18 cellular contexts compared by ENCODE assay signal in the genomic region with DNA sequence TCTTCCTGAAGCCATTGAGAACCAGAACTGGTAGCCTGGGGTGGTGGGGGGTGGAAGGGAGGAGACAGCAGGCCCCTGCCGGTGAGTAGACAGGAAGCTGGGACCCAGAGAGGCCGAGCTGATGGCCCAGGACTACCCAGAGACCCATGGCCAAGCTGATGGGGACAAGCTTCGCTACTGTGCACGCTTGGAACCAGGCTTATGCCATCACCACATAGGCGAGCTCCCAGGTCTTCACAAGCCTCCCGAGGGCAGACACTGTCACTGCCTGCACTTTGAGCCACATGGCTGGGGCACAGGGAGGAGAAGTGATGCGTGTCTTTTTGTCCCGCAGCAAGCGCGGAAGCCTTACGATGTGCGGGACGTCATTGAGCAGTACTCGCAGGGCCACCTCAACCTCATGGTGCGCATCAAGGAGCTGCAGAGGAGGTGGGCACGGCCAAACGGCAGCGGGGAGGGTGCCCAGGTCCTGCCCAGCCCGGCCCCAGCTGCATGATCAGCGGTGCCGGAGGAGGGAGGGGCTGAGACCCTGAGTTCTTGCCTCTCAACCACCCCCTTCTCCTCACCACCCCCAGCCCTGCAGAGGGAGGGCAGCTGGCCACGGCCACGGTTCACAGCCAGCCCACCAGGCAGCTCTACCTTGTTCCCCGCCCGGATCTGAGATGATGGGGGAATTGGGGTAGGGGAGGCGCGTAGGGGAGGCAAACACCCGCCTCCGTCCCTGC.
DNase-seq lines count a peak whose midpoint lies in the region; ATAC-seq and TF ChIP-seq lines count a peak whose summit lies in the region.
"Had no signal": no experiment of that assay in that cellular context is flagged by ENCODE, and none has a peak within 500 bp of the region (broad histone marks: within the 10 kb centered on the region; RNA-seq: fewer than 3 reads in every experiment).

No MANE protein-coding gene starts in this region.

- no peaks in the 10 kb centered on the region for H3K27me3 Mint-ChIP-seq in activated CD4-positive, alpha-beta T cell treated with anti-CD3 and anti-CD28 coated beads for 36 hours
- H3K27me3 Mint-ChIP-seq: activated naive CD8-positive, alpha-beta T cell treated with anti-CD3 and anti-CD28 coated beads, Interleukin-2, amount 50 U/mL, for 24 hours; CD4-positive, alpha-beta memory T cell had no signal

- peak; percentile 4 for DNase-seq in activated CD4-positive, alpha-beta T cell treated with anti-CD3 and anti-CD28 coated beads for 36 hours
- DNase-seq in activated CD4-positive, alpha-beta T cell treated with anti-CD3 and anti-CD28 coated beads, Interleukin-2, amount 50 U/mL, for 1 hour, result no peak
- DNase-seq in DND-41 (no peak), colonic mucosa (peak; percentile 14), osteoblast (ENCODE audit: insufficient read length, low spot score, missing footprints) (peak; percentile 83), NOMO-1 (lab: John Stamatoyannopoulos, UW; ENCODE audit: unreplicated experiment in 2 of 2) (no peak), globus pallidus (ENCODE audit: low spot score) (no peak), putamen (ENCODE audit: low spot score) (no peak)
- DNase-seq: activated naive CD8-positive, alpha-beta T cell treated with anti-CD3 and anti-CD28 coated beads, Interleukin-2, amount 50 U/mL, for 24 hours; cerebellar nuclear complex; NCI-H2029 treated with DMSO at 0.1 percent for 48 hours; NCI-H774; retina had no signal

- H3K27ac Mint-ChIP-seq in activated CD4-positive, alpha-beta T cell treated with anti-CD3 and anti-CD28 coated beads for 36 hours, result no peak overlapping the region
- H3K27ac Mint-ChIP-seq: activated naive CD8-positive, alpha-beta T cell treated with anti-CD3 and anti-CD28 coated beads, Interleukin-2, amount 50 U/mL, for 24 hours; stimulated activated effector memory CD8-positive, alpha-beta T cell treated with anti-CD3 and anti-CD28 coated beads, Interleukin-12 subunit alpha, Interleukin-12 subunit beta, amount 100 ng/mL, for 72 hours had no signal

- no peaks in the 10 kb centered on the region for H3K9me3 Mint-ChIP-seq in activated CD4-positive, alpha-beta T cell treated with anti-CD3 and anti-CD28 coated beads for 36 hours (ENCODE audit: low read depth)
- H3K9me3 Mint-ChIP-seq: activated naive CD8-positive, alpha-beta T cell treated with anti-CD3 and anti-CD28 coated beads, Interleukin-2, amount 50 U/mL, for 24 hours; CD4-positive, alpha-beta memory T cell; stimulated activated effector memory CD8-positive, alpha-beta T cell treated with anti-CD3 and anti-CD28 coated beads, Interleukin-12 subunit alpha, Interleukin-12 subunit beta, amount 100 ng/mL, for 72 hours had no signal

- H3K4me3 ChIP-seq in DND-41 (ENCODE audit: low read depth in 1 of 2, low read length in 2 of 2) (no peak overlapping the region), colonic mucosa (no peak overlapping the region), osteoblast (ENCODE audit: insufficient read depth, low read length) (no peak overlapping the region)
- H3K4me3 ChIP-seq: uterus had no signal

- peaks cover 15% of the 10 kb centered on the region for H3K4me1 Mint-ChIP-seq in activated CD4-positive, alpha-beta T cell treated with anti-CD3 and anti-CD28 coated beads for 36 hours

- CTCF ChIA-PET in activated CD4-positive, alpha-beta T cell treated with anti-CD3 and anti-CD28 coated beads for 36 hours (lab: Charles Lee), result interaction anchor here (0.9 to 1.5 kb wide), 2 partner anchors 9 to 112 kb away, joined by 3 to 7 read pairs; no protein-coding TSS in a partner anchor

- H3K36me3 ChIP-seq in DND-41 (ENCODE audit: insufficient read depth, low read length) (no peaks in the 10 kb centered on the region), colonic mucosa (no peaks in the 10 kb centered on the region), osteoblast (ENCODE audit: insufficient read depth, low read length) (no peaks in the 10 kb centered on the region)
- H3K36me3 ChIP-seq: uterus had no signal

- no peaks in the 10 kb centered on the region for H3K79me2 ChIP-seq in DND-41 (ENCODE audit: insufficient read depth, low read length)
- H3K79me2 ChIP-seq in osteoblast (ENCODE audit: insufficient read depth, low read length), result no peaks in the 10 kb centered on the region

- H4K20me1 ChIP-seq in DND-41 (ENCODE audit: insufficient read depth, low read length) (peaks cover 43% of the 10 kb centered on the region), osteoblast (ENCODE audit: insufficient read depth, low read length) (no peaks in the 10 kb centered on the region)

- H3K27me3 ChIP-seq in DND-41 (ENCODE audit: insufficient read depth, low read length, poor library complexity) (peaks cover 47% of the 10 kb centered on the region), colonic mucosa (no peaks in the 10 kb centered on the region), osteoblast (ENCODE audit: insufficient read depth, low read length) (peaks cover 17% of the 10 kb centered on the region)
- H3K27me3 ChIP-seq: uterus had no signal

- peaks cover 3% of the 10 kb centered on the region for H3K36me3 Mint-ChIP-seq in activated CD4-positive, alpha-beta T cell treated with anti-CD3 and anti-CD28 coated beads for 36 hours (ENCODE audit: low read depth)
- H3K36me3 Mint-ChIP-seq: stimulated activated effector memory CD8-positive, alpha-beta T cell treated with anti-CD3 and anti-CD28 coated beads, Interleukin-12 subunit alpha, Interleukin-12 subunit beta, amount 100 ng/mL, for 72 hours had no signal

- H3K27ac ChIP-seq in DND-41 (ENCODE audit: low read length) (no peak overlapping the region), colonic mucosa (no peak overlapping the region), osteoblast (ENCODE audit: low read depth, low read length) (no peak overlapping the region)
- H3K27ac ChIP-seq: epithelial cell of prostate, HL-60, uterus had no signal

- TF ChIP-seq CTCF in DND-41 (IDR thresholded peaks at IDR 0.05; ENCODE audit: borderline replicate concordance, extremely low read depth, low read length, poor library complexity, severe bottlenecking) (no peak), colonic mucosa (IDR thresholded peaks at IDR 0.05) (no peak), osteoblast (IDR thresholded peaks at IDR 0.05; ENCODE audit: extremely low read depth, low read depth, low read length) (no peak)

- H3K4me3 Mint-ChIP-seq in activated CD4-positive, alpha-beta T cell treated with anti-CD3 and anti-CD28 coated beads for 36 hours, result no peak overlapping the region
- H3K4me3 Mint-ChIP-seq: activated naive CD8-positive, alpha-beta T cell treated with anti-CD3 and anti-CD28 coated beads, Interleukin-2, amount 50 U/mL, for 24 hours; CD4-positive, alpha-beta memory T cell; stimulated activated effector memory CD8-positive, alpha-beta T cell treated with anti-CD3 and anti-CD28 coated beads, Interleukin-12 subunit alpha, Interleukin-12 subunit beta, amount 100 ng/mL, for 72 hours had no signal

- intact Hi-C loops in activated CD4-positive, alpha-beta T cell treated with anti-CD3 and anti-CD28 coated beads for 36 hours (cut with DNase I, micrococcal nuclease), result no loop called here
- intact Hi-C loops in colonic mucosa (cut with DNase I), result no loop called here

- ATAC-seq in activated CD4-positive, alpha-beta T cell treated with anti-CD3 and anti-CD28 coated beads for 36 hours, result no peak
- 0 out of 3 replicates have a peak, but pooled peaks have one; percentile 3 for ATAC-seq in DND-41 (ENCODE audit: insufficient read depth, low read depth)
- ATAC-seq: activated naive CD8-positive, alpha-beta T cell treated with anti-CD3 and anti-CD28 coated beads, Interleukin-2, amount 50 U/mL, for 24 hours; stimulated activated effector memory CD8-positive, alpha-beta T cell treated with anti-CD3 and anti-CD28 coated beads, Interleukin-12 subunit alpha, Interleukin-12 subunit beta, amount 100 ng/mL, for 72 hours had no signal

- POLR2A ChIA-PET in activated CD4-positive, alpha-beta T cell treated with anti-CD3 and anti-CD28 coated beads for 36 hours (lab: Charles Lee), result interaction anchor here (0.6 kb wide), 1 partner anchor 136 kb away, joined by 3 read pairs; no protein-coding TSS in a partner anchor

- H3K9me3 ChIP-seq in DND-41 (ENCODE audit: insufficient read depth, low read length, severe bottlenecking) (no peaks in the 10 kb centered on the region), colonic mucosa (no peaks in the 10 kb centered on the region), osteoblast (ENCODE audit: low read depth, low read length) (no peaks in the 10 kb centered on the region)
- H3K9me3 ChIP-seq: uterus had no signal

- H3K4me1 ChIP-seq in DND-41 (ENCODE audit: insufficient read depth, low read length) (peaks cover 3% of the 10 kb centered on the region; the same call in 1 of the 2 replicates), colonic mucosa (peaks cover 10% of the 10 kb centered on the region), osteoblast (ENCODE audit: insufficient read depth, low read length) (peaks cover 6% of the 10 kb centered on the region)

- H3K4me2 ChIP-seq in DND-41 (ENCODE audit: insufficient read depth, low read length) (no peak overlapping the region), osteoblast (ENCODE audit: insufficient read depth, low read length) (no peak overlapping the region)

- H2AFZ ChIP-seq in DND-41 (ENCODE audit: low read depth, low read length) (no peak overlapping the region), osteoblast (ENCODE audit: low read length) (no peak overlapping the region)

- H3K9ac ChIP-seq in DND-41 (ENCODE audit: low read depth, low read length) (no peak overlapping the region), colonic mucosa (ENCODE audit: low read depth in 2 of 2, low read length in 2 of 2) (no peak overlapping the region)

Comparison
In these comparisons a context has a peak if more than half of its experiments do, and no peak if none do; other contexts are left out.
1. DNase-seq: peak in activated CD4-positive, alpha-beta T cell treated with anti-CD3 and anti-CD28 coated beads for 36 hours (single experiment), colonic mucosa (single experiment) and osteoblast (single experiment); none in activated CD4-positive, alpha-beta T cell treated with anti-CD3 and anti-CD28 coated beads, Interleukin-2, amount 50 U/mL, for 1 hour (single experiment), DND-41 (single experiment), NOMO-1 (0 of 2), globus pallidus (single experiment) and putamen (single experiment).